Comparison of ENCODE assay signal across 11 cellular contexts in the genomic region with DNA sequence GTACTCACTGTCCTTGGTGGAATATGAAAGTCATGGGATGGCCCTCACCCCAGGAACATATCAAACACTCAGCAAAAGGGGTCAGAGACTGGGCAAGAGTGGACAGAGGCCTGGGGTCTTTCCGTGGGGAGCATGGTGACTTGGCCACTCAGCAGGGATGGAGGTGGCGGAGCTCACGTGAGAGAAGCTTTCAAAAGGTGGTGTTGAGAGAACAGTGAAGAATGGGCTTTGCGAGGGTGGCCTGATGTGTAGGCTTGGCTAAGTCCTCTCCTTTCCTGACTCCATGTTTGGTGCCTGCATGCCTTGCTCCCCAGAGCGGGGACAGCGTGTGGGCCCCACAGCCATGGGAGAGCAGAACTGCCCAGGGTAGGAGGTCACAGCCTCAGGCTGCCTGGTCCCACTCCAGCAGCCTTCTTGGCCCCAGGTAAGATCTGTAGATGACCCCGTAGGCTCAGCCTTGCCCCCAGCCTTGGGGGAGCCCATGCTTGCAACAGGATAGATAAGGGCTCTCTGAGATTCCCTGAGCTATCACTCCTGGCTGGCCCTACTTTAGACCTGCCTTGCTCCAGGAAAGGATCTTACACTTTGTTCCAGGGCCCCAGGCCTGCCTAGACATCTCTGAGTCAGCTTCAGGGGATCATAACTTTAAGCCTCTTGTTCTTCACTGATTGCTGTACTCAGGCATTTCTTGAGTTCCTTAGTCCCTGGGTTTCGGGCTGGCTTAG. TPM values are rescaled to one million over a fixed set of nuclear protein-coding genes. Genes with fewer than 3 reads are reported as not detected.
DNase-seq lines count a peak whose midpoint lies in the region; ATAC-seq lines count a peak whose summit lies in the region.
"Had no signal": no experiment of that assay in that cellular context is flagged by ENCODE, and none has a peak within 500 bp of the region (broad histone marks: within the 10 kb centered on the region; RNA-seq: fewer than 3 reads in every experiment).

No MANE protein-coding gene starts in this region.

- H3K79me1 ChIP-seq in trophoblast cell (ENCODE audit: low read length) = no peaks in the 10 kb centered on the region

- H3K4me1 ChIP-seq in trophoblast cell (ENCODE audit: control insufficient read depth in 1 of 2, insufficient read depth in 2 of 2, low read length in 2 of 2) = peaks cover 15 to 16% of the 10 kb centered on the region in 2 experiments
- H3K4me1 ChIP-seq: uterus had no signal

- no peak overlapping the region for H3K9ac ChIP-seq in trophoblast cell (ENCODE audit: low read length)

- H3K27me3 ChIP-seq in trophoblast cell (ENCODE audit: insufficient read depth, low read length) = no peaks in the 10 kb centered on the region
- H3K27me3 ChIP-seq: uterus had no signal

- H4K8ac ChIP-seq in trophoblast cell (ENCODE audit: low read depth, low read length) = peak overlapping the region; percentile 1

- H3K4ac ChIP-seq in trophoblast cell (ENCODE audit: low read depth, low read length) = no peak overlapping the region

- no peak overlapping the region for H2BK5ac ChIP-seq in trophoblast cell (ENCODE audit: low read depth, low read length, poor library complexity)

- no peak overlapping the region for H2BK120ac ChIP-seq in trophoblast cell (ENCODE audit: insufficient read depth, low read length, poor library complexity)

- no peak overlapping the region for H2BK12ac ChIP-seq in trophoblast cell (ENCODE audit: low read length)

- peak overlapping the region; percentile 17 for H4K91ac ChIP-seq in trophoblast cell (ENCODE audit: low read depth, low read length)

- H3K79me2 ChIP-seq in trophoblast cell (ENCODE audit: control insufficient read depth, insufficient read depth, low read length, poor library complexity) = no peaks in the 10 kb centered on the region

- peak overlapping the region; percentile 0 for H3K14ac ChIP-seq in trophoblast cell (ENCODE audit: low read length)

- no peak overlapping the region for H2AFZ ChIP-seq in trophoblast cell (ENCODE audit: insufficient read depth, low read length, poor library complexity)

- H3K18ac ChIP-seq in trophoblast cell (ENCODE audit: low read length) = peak overlapping the region; percentile 1

- DNase-seq in ELF-1 (ENCODE audit: low read depth, low spot score) (peak; percentile 63), NCI-H226 (peak; percentile 74), ecto neural progenitor cell (ENCODE audit: low spot score) (peak; percentile 40), trophoblast cell (no peak), substantia nigra (lab: John Stamatoyannopoulos, UW) (no peak)
- DNase-seq: DMS153, mesendoderm, NCI-H1417 treated with DMSO at 0.1 percent for 48 hours, uterus had no signal

- no CpG with 5 or more reads among the region's 8 CpGs for WGBS in trophoblast cell (ENCODE audit: extremely low coverage, insufficient coverage, insufficient read length)

- no peak overlapping the region for H3K27ac ChIP-seq in trophoblast cell (ENCODE audit: low read depth, low read length)
- no peak overlapping the region for H3K27ac ChIP-seq in substantia nigra (ENCODE audit: low read depth, low read length, poor library complexity, severe bottlenecking)
- H3K27ac ChIP-seq: uterus had no signal

- no peak for ATAC-seq in GM19397 (IDR thresholded peaks at IDR 0.05; ENCODE audit: unreplicated experiment)
- no peak for ATAC-seq in HG02571 (IDR thresholded peaks at IDR 0.05; ENCODE audit: unreplicated experiment)

- no peak overlapping the region for H2AK5ac ChIP-seq in trophoblast cell (ENCODE audit: low read length)

- no peak overlapping the region for H3K4me3 ChIP-seq in trophoblast cell (ENCODE audit: low read depth, low read length)
- H3K4me3 ChIP-seq: uterus had no signal

- no peaks in the 10 kb centered on the region for H3K36me3 ChIP-seq in trophoblast cell (ENCODE audit: control insufficient read depth in 1 of 2, insufficient read depth in 2 of 2, low read length in 2 of 2)
- H3K36me3 ChIP-seq: uterus had no signal

- H3K9me3 ChIP-seq in trophoblast cell (ENCODE audit: insufficient read depth, low read depth, low read length) = no peaks in the 10 kb centered on the region
- H3K9me3 ChIP-seq: uterus had no signal

- H4K12ac ChIP-seq in trophoblast cell (ENCODE audit: low read depth, low read length) = no peak overlapping the region

- H3K23ac ChIP-seq in trophoblast cell (ENCODE audit: low read length) = no peak overlapping the region

- H3K4me2 ChIP-seq in trophoblast cell (ENCODE audit: low read length) = no peak overlapping the region

RNA-seq across cellular contexts. Expression of a gene that starts 17.0 kb away (rescaled TPM):
- polyA plus RNA-seq in trophoblast cell (2013) = 2,044 and 2,170 TPM in 2 replicates

RNA-seq across cellular contexts. Expression of a gene that starts 55.5 kb away (rescaled TPM):
- 34.2 and 37.5 TPM in 2 replicates for polyA plus RNA-seq in trophoblast cell (2013)

Comparison
In these comparisons a context has a peak if more than half of its experiments do, and no peak if none do; other contexts are left out.
1. DNase-seq: peak in ELF-1 (single experiment), NCI-H226 (single experiment) and ecto neural progenitor cell (single experiment); none in trophoblast cell (0 of 2) and substantia nigra (0 of 49).